9 cellular contexts compared by ENCODE assay signal in the genomic region with DNA sequence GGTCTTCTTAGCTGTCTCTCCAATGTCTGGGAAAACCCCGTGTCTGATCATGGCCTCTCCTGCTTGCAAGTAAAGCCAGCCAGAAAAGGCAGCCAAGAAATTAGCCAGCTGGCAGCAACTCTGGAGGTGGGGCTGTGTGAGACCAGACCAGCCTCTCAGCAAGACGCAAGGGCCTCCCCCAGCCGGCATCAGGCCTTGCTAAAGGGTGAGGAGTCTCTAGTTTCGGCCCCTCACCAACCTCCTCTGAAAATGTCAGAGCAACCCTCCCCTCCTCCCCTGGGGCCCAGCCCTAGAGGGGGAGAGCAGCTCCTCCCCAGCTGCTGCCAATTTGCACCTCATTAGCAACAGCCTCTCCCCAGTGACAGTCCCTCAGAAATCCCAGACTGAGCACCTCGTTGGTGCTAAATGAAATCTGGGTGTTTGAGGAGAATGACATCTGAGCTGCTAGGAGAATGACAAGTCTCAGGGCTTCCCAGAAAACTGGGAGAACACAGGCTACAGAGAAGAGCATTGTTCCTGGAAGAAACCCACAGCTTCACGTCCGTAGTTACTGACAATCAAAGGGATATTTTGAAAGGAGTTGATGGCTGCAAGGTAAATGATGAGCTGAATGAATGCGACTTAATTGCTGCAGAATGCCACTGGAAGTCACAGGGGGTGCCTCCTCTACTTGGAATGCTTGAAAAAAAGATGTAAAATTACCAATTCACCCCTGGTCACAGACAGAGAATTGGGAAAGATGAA. TPM values are rescaled to one million over a fixed set of nuclear protein-coding genes. Genes with fewer than 3 reads are reported as not detected.
DNase-seq lines count a peak whose midpoint lies in the region; ATAC-seq and TF ChIP-seq lines count a peak whose summit lies in the region.
"Had no signal": no experiment of that assay in that cellular context is flagged by ENCODE, and none has a peak within 500 bp of the region (broad histone marks: within the 10 kb centered on the region; RNA-seq: fewer than 3 reads in every experiment).

No MANE protein-coding gene starts in this region.

- no peak overlapping the region for H3K9ac ChIP-seq in HUES48 (ENCODE audit: low read depth, low read length)
- H3K9ac ChIP-seq in mesenchymal stem cell (ENCODE audit: low read length) = peak overlapping the region; percentile 61
- H3K9ac ChIP-seq: KMS-11 had no signal

- H3K18ac ChIP-seq in mesenchymal stem cell (ENCODE audit: low read depth in 1 of 2, low read length in 2 of 2) = no peak overlapping the region

- H3K4me1 ChIP-seq in HUES48 (ENCODE audit: control insufficient read depth, insufficient read depth, low read length) = peaks cover 29% of the 10 kb centered on the region
- peaks cover 3% of the 10 kb centered on the region for H3K4me1 ChIP-seq in mesenchymal stem cell (ENCODE audit: control insufficient read depth, insufficient read depth, low read depth, low read length)
- H3K4me1 ChIP-seq in spleen = no peaks in the 10 kb centered on the region

- H3K9me3 ChIP-seq in HUES48 (ENCODE audit: control insufficient read depth, insufficient read depth, low read length) = no peaks in the 10 kb centered on the region
- H3K9me3 ChIP-seq in mesenchymal stem cell (ENCODE audit: control insufficient read depth, low read length) = no peaks in the 10 kb centered on the region
- H3K9me3 ChIP-seq in spleen = no peaks in the 10 kb centered on the region

- H4K8ac ChIP-seq in mesenchymal stem cell (ENCODE audit: low read length) = no peak overlapping the region

- H4K91ac ChIP-seq in mesenchymal stem cell (ENCODE audit: low read length) = no peak overlapping the region

- peak; percentile 85 to 86 for DNase-seq in cardiac fibroblast (ENCODE audit: low read depth in 2 of 2)
- DNase-seq in mesenchymal stem cell = peak; percentile 12
- no peak for DNase-seq in GM19240 (ENCODE audit: insufficient read length, low spot score)
- DNase-seq in spleen = no peak
- no peak for DNase-seq in stimulated activated CD4-positive, alpha-beta T cell treated with anti-CD3 and anti-CD28 coated beads, Interleukin-4, amount 100 ng/mL, for 4 hours

- intact Hi-C loops in spleen (cut with DNase I; ENCODE audit: low total_unique reads) = no loop called here

- H3K4ac ChIP-seq in mesenchymal stem cell (ENCODE audit: low read depth in 1 of 2, low read length in 2 of 2) = no peak overlapping the region

- TF ChIP-seq CTCF in cardiac fibroblast (IDR thresholded peaks at IDR 0.05; ENCODE audit: low read depth, low read length) (no peak), spleen (IDR thresholded peaks at IDR 0.05 in 8 of 11, conservative IDR thresholded peaks at IDR 0.05 in 3 of 11) (no peak)

- WGBS in mesenchymal stem cell = 23% methylated on average over 8 of the region's 8 CpGs
- 45 to 58% (median 52%) methylated on average over 7 to 8 of the region's 8 CpGs for WGBS in spleen, 5 donors

- no peak overlapping the region for H2BK5ac ChIP-seq in mesenchymal stem cell (ENCODE audit: low read depth, low read length, poor library complexity, severe bottlenecking)

- H2BK15ac ChIP-seq in mesenchymal stem cell (ENCODE audit: low read depth, poor library complexity, severe bottlenecking) = no peak overlapping the region

- no peak overlapping the region for H2AK5ac ChIP-seq in mesenchymal stem cell (ENCODE audit: low read length, severe bottlenecking)

- H3K36me3 ChIP-seq in HUES48 (ENCODE audit: control insufficient read depth, insufficient read depth, low read length) (no peaks in the 10 kb centered on the region), mesenchymal stem cell (ENCODE audit: control insufficient read depth in 1 of 2, insufficient read depth in 2 of 2, low read depth in 1 of 2, low read length in 2 of 2) (no peaks in the 10 kb centered on the region), spleen (no peaks in the 10 kb centered on the region)

- TF ChIP-seq POLR2A in spleen (IDR thresholded peaks at IDR 0.05) = no peak

- no peaks in the 10 kb centered on the region for H3K79me1 ChIP-seq in mesenchymal stem cell (replicated peaks; ENCODE audit: low read length, poor library complexity, severe bottlenecking)

- ATAC-seq in GM18870 (IDR thresholded peaks at IDR 0.05; ENCODE audit: unreplicated experiment) (peak; percentile 79), HG03521 (IDR thresholded peaks at IDR 0.05; ENCODE audit: unreplicated experiment) (no peak)

- no peak overlapping the region for H3K23ac ChIP-seq in mesenchymal stem cell (ENCODE audit: low read length in 2 of 2)

- no peak overlapping the region for H2BK12ac ChIP-seq in mesenchymal stem cell (ENCODE audit: low read length in 2 of 2)

- no peak overlapping the region for H2AFZ ChIP-seq in mesenchymal stem cell (ENCODE audit: low read depth, low read length)

- H3K27me3 ChIP-seq in HUES48 (ENCODE audit: control insufficient read depth, insufficient read depth, low read length) (no peaks in the 10 kb centered on the region), mesenchymal stem cell (ENCODE audit: control insufficient read depth in 1 of 2, insufficient read depth in 1 of 2, low read length in 2 of 2) (no peaks in the 10 kb centered on the region), spleen (replicated peaks in 1 of 7) (peaks cover 0 to 27% (median 0%) of the 10 kb centered on the region in 7 donors)

- H2BK120ac ChIP-seq in mesenchymal stem cell (ENCODE audit: low read depth, low read length) = no peak overlapping the region

- H3K27ac ChIP-seq in HUES48 (ENCODE audit: low read depth, low read length) (peak overlapping the region; percentile 85), mesenchymal stem cell (ENCODE audit: low read length, poor library complexity, severe bottlenecking) (no peak overlapping the region), spleen (no peak overlapping the region)
- H3K27ac ChIP-seq: KMS-11 had no signal

- H3K14ac ChIP-seq in mesenchymal stem cell (ENCODE audit: low read length in 2 of 2) = no peak overlapping the region

- peak overlapping the region; percentile 30; the same call in 1 of the 2 replicates for H3K4me3 ChIP-seq in HUES48 (ENCODE audit: low read depth, low read length)
- no peak overlapping the region for H3K4me3 ChIP-seq in cardiac fibroblast (replicated peaks in 1 of 2; ENCODE audit: low read depth in 2 of 2, low read length in 2 of 2)
- no peak overlapping the region for H3K4me3 ChIP-seq in mesenchymal stem cell (ENCODE audit: insufficient read depth in 1 of 2, low read depth in 1 of 2, low read length in 2 of 2)
- H3K4me3 ChIP-seq in spleen = no peak overlapping the region

- H3K4me2 ChIP-seq in mesenchymal stem cell (ENCODE audit: low read length, poor library complexity, severe bottlenecking) = no peak overlapping the region
- H3K4me2 ChIP-seq: KMS-11 had no signal

RNA-seq across cellular contexts. Expression of gene DGKI, which starts 25.9 kb away (rescaled TPM):
- polyA plus RNA-seq in mesenchymal stem cell (2013, experiment 1 of 2) = 2.3 TPM
- 2.2 TPM for polyA plus RNA-seq in mesenchymal stem cell (2013, experiment 2 of 2)
- 1 to 10 TPM in 1 of 7 donors, under 1 TPM in 6; 0.05 to 1.0 (median 0.61) TPM for total RNA-seq in spleen
- polyA plus RNA-seq in spleen = under 1 TPM; 0.03 to 0.22 (median 0.05) TPM

Comparison
In these comparisons a context has a peak if more than half of its experiments do, and no peak if none do; other contexts are left out.
1. DNase-seq: peak in cardiac fibroblast (2 of 2) and mesenchymal stem cell (single experiment); none in GM19240 (single experiment), spleen (single experiment) and stimulated activated CD4-positive, alpha-beta T cell treated with anti-CD3 and anti-CD28 coated beads, Interleukin-4, amount 100 ng/mL, for 4 hours (0 of 2).